ENCODE assay signal across 8 cellular contexts in genomic region chr22:26479043-26479791, GRCh38. TPM values are rescaled to one million over a fixed set of nuclear protein-coding genes. Genes with fewer than 3 reads are reported as not detected.
DNase-seq lines count a peak whose midpoint lies in the region; ATAC-seq and TF ChIP-seq lines count a peak whose summit lies in the region.

No MANE protein-coding gene starts in this region.

- peak overlapping the region; percentile 84 for H3K27ac Mint-ChIP-seq in activated naive CD8-positive, alpha-beta T cell treated with anti-CD3 and anti-CD28 coated beads, Interleukin-2, amount 10 ng/mL, durations not matched to agents 7 days and 5 days

- H3K36me3 ChIP-seq in PC-9 (ENCODE audit: low read depth), result 0 out of 2 replicates have a peak, but pooled peaks cover 2% of the 10 kb centered on the region

- peaks cover 60% of the 10 kb centered on the region for H3K4me1 Mint-ChIP-seq in activated naive CD8-positive, alpha-beta T cell treated with anti-CD3 and anti-CD28 coated beads, Interleukin-2, amount 10 ng/mL, durations not matched to agents 7 days and 5 days

- H2AFZ ChIP-seq in PC-9, result no peak overlapping the region

- no peaks in the 10 kb centered on the region for H3K9me3 ChIP-seq in mononuclear cell (ENCODE audit: low read depth, low read length)
- no peaks in the 10 kb centered on the region for H3K9me3 ChIP-seq in PC-9 (ENCODE audit: insufficient read depth, low read depth)

- H3K4me3 ChIP-seq in mononuclear cell (ENCODE audit: low read length), result peak overlapping the region; percentile 7
- H3K4me3 ChIP-seq in PC-9, result no peak overlapping the region

- H3K79me2 ChIP-seq in PC-9 (ENCODE audit: low read depth), result peaks cover 20% of the 10 kb centered on the region

- intact Hi-C loops in PC-9 (cut with micrococcal nuclease; ENCODE audit: unreplicated experiment), result no loop called here

- no TSS peak for BruUV-seq in PC-9 (replicated peaks; lab: Mats Ljungman, UMichigan)

- ATAC-seq in activated naive CD8-positive, alpha-beta T cell treated with anti-CD3 and anti-CD28 coated beads, Interleukin-2, amount 10 ng/mL, durations not matched to agents 7 days and 5 days (ENCODE audit: low read depth), result no peak

- H3K27me3 Mint-ChIP-seq in activated naive CD8-positive, alpha-beta T cell treated with anti-CD3 and anti-CD28 coated beads, Interleukin-2, amount 10 ng/mL, durations not matched to agents 7 days and 5 days, result no peaks in the 10 kb centered on the region

- peak overlapping the region; percentile 83 for H3K4me3 Mint-ChIP-seq in activated naive CD8-positive, alpha-beta T cell treated with anti-CD3 and anti-CD28 coated beads, Interleukin-2, amount 10 ng/mL, durations not matched to agents 7 days and 5 days

- CTCF ChIA-PET in PC-9 (lab: Charles Lee), result no interaction called here

- H3K4me2 ChIP-seq in PC-9, result no peak overlapping the region

- no peaks in the 10 kb centered on the region for H3F3A ChIP-seq in PC-9 (ENCODE audit: insufficient read depth, low read depth)

- H3K9me3 Mint-ChIP-seq in activated naive CD8-positive, alpha-beta T cell treated with anti-CD3 and anti-CD28 coated beads, Interleukin-2, amount 10 ng/mL, durations not matched to agents 7 days and 5 days, result no peaks in the 10 kb centered on the region

- H3K27me3 ChIP-seq in mononuclear cell (ENCODE audit: insufficient read depth, low read length) (no peaks in the 10 kb centered on the region), PC-9 (ENCODE audit: insufficient read depth, low read depth) (no peaks in the 10 kb centered on the region)

- H3K36me3 Mint-ChIP-seq in activated naive CD8-positive, alpha-beta T cell treated with anti-CD3 and anti-CD28 coated beads, Interleukin-2, amount 10 ng/mL, durations not matched to agents 7 days and 5 days, result peaks cover 23% of the 10 kb centered on the region

- TF ChIP-seq CTCF in PC-9 (conservative IDR thresholded peaks at IDR 0.05), result no peak

- no peaks in the 10 kb centered on the region; the same call in 1 of the 2 replicates for H4K20me1 ChIP-seq in PC-9 (ENCODE audit: insufficient read depth)

- H3K9me2 ChIP-seq in PC-9 (ENCODE audit: insufficient read depth), result no peaks in the 10 kb centered on the region

- peaks cover 67% of the 10 kb centered on the region for H3K4me1 ChIP-seq in mononuclear cell (ENCODE audit: insufficient read depth, low read length)
- peaks cover 14% of the 10 kb centered on the region for H3K4me1 ChIP-seq in PC-9 (replicated peaks; ENCODE audit: insufficient read depth)

- H3K27ac ChIP-seq in PC-9, result no peak overlapping the region

- DNase-seq in COR-L47 (lab: John Stamatoyannopoulos, UW) (peak; percentile 28), Kasumi-1 (lab: John Stamatoyannopoulos, UW) (peak; percentile 49 to 56), NCI-H226 (no peak), PC-9 (no peak), RPMI8226 (no peak)
- DNase-seq in activated naive CD8-positive, alpha-beta T cell treated with anti-CD3 and anti-CD28 coated beads, Interleukin-2, amount 10 ng/mL, durations not matched to agents 7 days and 5 days, result no peak
- no peak for DNase-seq in stimulated activated CD4-positive, alpha-beta T cell treated with anti-CD3 and anti-CD28 coated beads, Interleukin-2, amount 100 ng/mL, for 48 hours

- POLR2A ChIA-PET in activated naive CD8-positive, alpha-beta T cell treated with anti-CD3 and anti-CD28 coated beads, Interleukin-2, amount 10 ng/mL, durations not matched to agents 7 days and 5 days (lab: Charles Lee), result interaction anchor here (0.6 to 1.8 kb wide), 5 partner anchors 33 to 222 kb away, joined by 3 to 4 read pairs (median 3); partner anchors contain the start of gene TFIP11
- POLR2A ChIA-PET in PC-9 (lab: Charles Lee; ENCODE audit: unreplicated experiment), result no interaction called here

RNA-seq across cellular contexts. Expression of gene HPS4, which starts 4.4 kb away (rescaled TPM):
- total RNA-seq in activated naive CD8-positive, alpha-beta T cell treated with anti-CD3 and anti-CD28 coated beads, Interleukin-2, amount 10 ng/mL, durations not matched to agents 7 days and 5 days, result 10 to 100 TPM; 42.6 to 48.2 TPM
- total RNA-seq in mononuclear cell, result 56.8 TPM
- 21.2 and 33.1 TPM in 2 replicates for total RNA-seq in PC-9 (2021)

RNA-seq across cellular contexts. Expression of gene SRRD, which starts 4.5 kb away (rescaled TPM):
- 10 to 100 TPM; 18.9 to 19.2 TPM for total RNA-seq in activated naive CD8-positive, alpha-beta T cell treated with anti-CD3 and anti-CD28 coated beads, Interleukin-2, amount 10 ng/mL, durations not matched to agents 7 days and 5 days
- total RNA-seq in mononuclear cell (13.3 TPM), PC-9 (2021) (7.1 and 9.5 TPM in 2 replicates)

RNA-seq across cellular contexts. Expression of gene TFIP11, which starts 33.1 kb away (rescaled TPM):
- 10 to 100 TPM; 64.6 to 67.9 TPM for total RNA-seq in activated naive CD8-positive, alpha-beta T cell treated with anti-CD3 and anti-CD28 coated beads, Interleukin-2, amount 10 ng/mL, durations not matched to agents 7 days and 5 days
- total RNA-seq in mononuclear cell (64.2 TPM), PC-9 (2021) (17.3 and 18.5 TPM in 2 replicates)

RNA-seq across cellular contexts. Expression of gene ASPHD2, which starts 50.2 kb away (rescaled TPM):
- 1 to 10 TPM; 9.0 to 9.3 TPM for total RNA-seq in activated naive CD8-positive, alpha-beta T cell treated with anti-CD3 and anti-CD28 coated beads, Interleukin-2, amount 10 ng/mL, durations not matched to agents 7 days and 5 days
- total RNA-seq in mononuclear cell (2.7 TPM), PC-9 (2021) (0.33 and 0.44 TPM in 2 replicates)

Comparison
In these comparisons a context has a peak if more than half of its experiments do, and no peak if none do; other contexts are left out.
1. DNase-seq: peak in COR-L47 (single experiment) and Kasumi-1 (2 of 2); none in activated naive CD8-positive, alpha-beta T cell treated with anti-CD3 and anti-CD28 coated beads, Interleukin-2, amount 10 ng/mL, durations not matched to agents 7 days and 5 days (single experiment), stimulated activated CD4-positive, alpha-beta T cell treated with anti-CD3 and anti-CD28 coated beads, Interleukin-2, amount 100 ng/mL, for 48 hours (0 of 2), NCI-H226 (single experiment), PC-9 (0 of 2) and RPMI8226 (single experiment).